ENCODE assay signal across 1 cellular context in the genomic region with DNA sequence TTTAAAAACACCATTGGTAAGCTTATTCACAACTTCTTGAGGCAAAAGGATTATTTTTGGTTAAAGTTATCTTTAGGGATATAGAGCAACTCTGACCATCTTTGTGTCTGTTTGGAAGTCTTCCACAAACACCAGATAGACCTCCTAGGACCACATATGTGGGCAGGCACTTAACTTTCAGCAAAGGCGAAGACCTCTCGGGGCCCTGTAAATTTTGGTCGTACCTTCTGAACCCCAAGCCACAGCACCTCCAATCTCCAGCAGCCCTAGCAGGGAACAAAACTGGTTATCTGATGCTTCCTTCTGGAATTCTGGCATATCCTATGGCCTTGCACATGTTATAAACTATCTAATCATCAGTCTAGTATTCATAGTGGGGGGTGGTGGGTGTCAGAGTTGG.
TF ChIP-seq lines count a peak whose summit lies in the region.

No MANE protein-coding gene starts in this region.

TF ChIP-seq in WTC11, 78 proteins besides CTCF, POLR2A, EP300 and RAD21 (continued from another document):
- TF ChIP-seq, protein P1, sequence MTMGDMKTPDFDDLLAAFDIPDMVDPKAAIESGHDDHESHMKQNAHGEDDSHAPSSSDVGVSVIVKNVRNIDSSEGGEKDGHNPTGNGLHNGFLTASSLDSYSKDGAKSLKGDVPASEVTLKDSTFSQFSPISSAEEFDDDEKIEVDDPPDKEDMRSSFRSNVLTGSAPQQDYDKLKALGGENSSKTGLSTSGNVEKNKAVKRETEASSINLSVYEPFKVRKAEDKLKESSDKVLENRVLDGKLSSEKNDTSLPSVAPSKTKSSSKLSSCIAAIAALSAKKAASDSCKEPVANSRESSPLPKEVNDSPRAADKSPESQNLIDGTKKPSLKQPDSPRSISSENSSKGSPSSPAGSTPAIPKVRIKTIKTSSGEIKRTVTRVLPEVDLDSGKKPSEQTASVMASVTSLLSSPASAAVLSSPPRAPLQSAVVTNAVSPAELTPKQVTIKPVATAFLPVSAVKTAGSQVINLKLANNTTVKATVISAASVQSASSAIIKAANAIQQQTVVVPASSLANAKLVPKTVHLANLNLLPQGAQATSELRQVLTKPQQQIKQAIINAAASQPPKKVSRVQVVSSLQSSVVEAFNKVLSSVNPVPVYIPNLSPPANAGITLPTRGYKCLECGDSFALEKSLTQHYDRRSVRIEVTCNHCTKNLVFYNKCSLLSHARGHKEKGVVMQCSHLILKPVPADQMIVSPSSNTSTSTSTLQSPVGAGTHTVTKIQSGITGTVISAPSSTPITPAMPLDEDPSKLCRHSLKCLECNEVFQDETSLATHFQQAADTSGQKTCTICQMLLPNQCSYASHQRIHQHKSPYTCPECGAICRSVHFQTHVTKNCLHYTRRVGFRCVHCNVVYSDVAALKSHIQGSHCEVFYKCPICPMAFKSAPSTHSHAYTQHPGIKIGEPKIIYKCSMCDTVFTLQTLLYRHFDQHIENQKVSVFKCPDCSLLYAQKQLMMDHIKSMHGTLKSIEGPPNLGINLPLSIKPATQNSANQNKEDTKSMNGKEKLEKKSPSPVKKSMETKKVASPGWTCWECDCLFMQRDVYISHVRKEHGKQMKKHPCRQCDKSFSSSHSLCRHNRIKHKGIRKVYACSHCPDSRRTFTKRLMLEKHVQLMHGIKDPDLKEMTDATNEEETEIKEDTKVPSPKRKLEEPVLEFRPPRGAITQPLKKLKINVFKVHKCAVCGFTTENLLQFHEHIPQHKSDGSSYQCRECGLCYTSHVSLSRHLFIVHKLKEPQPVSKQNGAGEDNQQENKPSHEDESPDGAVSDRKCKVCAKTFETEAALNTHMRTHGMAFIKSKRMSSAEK (CRISPR knock-in tag; IDR thresholded peaks at IDR 0.05; ENCODE audit: borderline replicate concordance) = no peak
- TF ChIP-seq ZSCAN18 (CRISPR knock-in tag; IDR thresholded peaks at IDR 0.05) (no peak), RORB (CRISPR knock-in tag; IDR thresholded peaks at IDR 0.05) (no peak), TP53 (CRISPR knock-in tag; IDR thresholded peaks at IDR 0.05) (no peak), HMGA2 (CRISPR knock-in tag; IDR thresholded peaks at IDR 0.05) (no peak), FOXK1 (CRISPR knock-in tag; IDR thresholded peaks at IDR 0.05) (no peak), IRF2 (CRISPR knock-in tag; IDR thresholded peaks at IDR 0.05; ENCODE audit: borderline replicate concordance, low read depth) (no peak)
- TF ChIP-seq, protein P2, sequence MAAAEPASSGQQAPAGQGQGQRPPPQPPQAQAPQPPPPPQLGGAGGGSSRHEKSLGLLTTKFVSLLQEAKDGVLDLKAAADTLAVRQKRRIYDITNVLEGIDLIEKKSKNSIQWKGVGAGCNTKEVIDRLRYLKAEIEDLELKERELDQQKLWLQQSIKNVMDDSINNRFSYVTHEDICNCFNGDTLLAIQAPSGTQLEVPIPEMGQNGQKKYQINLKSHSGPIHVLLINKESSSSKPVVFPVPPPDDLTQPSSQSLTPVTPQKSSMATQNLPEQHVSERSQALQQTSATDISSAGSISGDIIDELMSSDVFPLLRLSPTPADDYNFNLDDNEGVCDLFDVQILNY (CRISPR knock-in tag; IDR thresholded peaks at IDR 0.05) = no peak
- TF ChIP-seq, protein P3, sequence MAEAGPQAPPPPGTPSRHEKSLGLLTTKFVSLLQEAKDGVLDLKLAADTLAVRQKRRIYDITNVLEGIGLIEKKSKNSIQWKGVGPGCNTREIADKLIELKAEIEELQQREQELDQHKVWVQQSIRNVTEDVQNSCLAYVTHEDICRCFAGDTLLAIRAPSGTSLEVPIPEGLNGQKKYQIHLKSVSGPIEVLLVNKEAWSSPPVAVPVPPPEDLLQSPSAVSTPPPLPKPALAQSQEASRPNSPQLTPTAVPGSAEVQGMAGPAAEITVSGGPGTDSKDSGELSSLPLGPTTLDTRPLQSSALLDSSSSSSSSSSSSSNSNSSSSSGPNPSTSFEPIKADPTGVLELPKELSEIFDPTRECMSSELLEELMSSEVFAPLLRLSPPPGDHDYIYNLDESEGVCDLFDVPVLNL (CRISPR knock-in tag; IDR thresholded peaks at IDR 0.05; ENCODE audit: borderline replicate concordance, low read depth) = no peak
